Comparison of ENCODE assay signal across 14 cellular contexts in genomic region chr15:39641187-39641889, GRCh38.
DNase-seq lines count a peak whose midpoint lies in the region; ATAC-seq, FAIRE-seq and TF ChIP-seq lines count a peak whose summit lies in the region.
"Had no signal": no experiment of that assay in that cellular context is flagged by ENCODE, and none has a peak within 500 bp of the region (broad histone marks: within the 10 kb centered on the region; RNA-seq: fewer than 3 reads in every experiment).

No MANE protein-coding gene starts in this region.

- no peak overlapping the region for H4K8ac ChIP-seq in H1 (ENCODE audit: extremely low read depth, insufficient read depth, low read length)

- H2AFZ ChIP-seq in H1 (ENCODE audit: low read length): no peak overlapping the region

- H3K4me2 ChIP-seq in H1 (ENCODE audit: insufficient read depth in 1 of 2, low read depth in 2 of 2, low read length in 2 of 2): no peak overlapping the region

- H3K79me2 ChIP-seq in H1 (ENCODE audit: control insufficient read depth in 1 of 2, insufficient read depth in 2 of 2, low read length in 2 of 2): no peaks in the 10 kb centered on the region

- peak; percentile 64 to 80 for ATAC-seq in activated T-cell treated with anti-CD3 and anti-CD28 coated beads, Interleukin-2, amount 50 U/mL, for 72 hours (replicated peaks in 1 of 2)
- ATAC-seq in RWPE2 (ENCODE audit: low read depth) (peak; percentile 71), HG03095 (IDR thresholded peaks at IDR 0.05; ENCODE audit: unreplicated experiment) (no peak)
- ATAC-seq: Right ventricle myocardium inferior had no signal

- H3K27me3 ChIP-seq in RWPE2 (ENCODE audit: insufficient read depth, poor library complexity, severe bottlenecking) (no peaks in the 10 kb centered on the region), H1 (replicated peaks in 1 of 4; ENCODE audit: control insufficient read depth in 3 of 4, extremely low read depth in 1 of 4, insufficient read depth in 3 of 4, low read length in 3 of 4) (no peaks in the 10 kb centered on the region)

- H2AK5ac ChIP-seq in H1 (ENCODE audit: low read depth, low read length): no peak overlapping the region

- H3K36me3 ChIP-seq in RWPE2 (ENCODE audit: low read depth) (no peaks in the 10 kb centered on the region), H1 (ENCODE audit: control insufficient read depth in 2 of 4, insufficient read depth in 4 of 4, low read length in 3 of 4) (no peaks in the 10 kb centered on the region)

- H3K14ac ChIP-seq in H1 (ENCODE audit: insufficient read length): no peak overlapping the region

- no peak overlapping the region for H2BK120ac ChIP-seq in H1 (replicated peaks; ENCODE audit: low read depth, low read length)

- H2BK5ac ChIP-seq in H1 (ENCODE audit: low read depth, low read length): no peak overlapping the region

- H3K4me3 ChIP-seq in RWPE2 (ENCODE audit: severe bottlenecking) (no peak overlapping the region), H1 (ENCODE audit: extremely low read depth in 1 of 4, insufficient read depth in 2 of 4, low read depth in 3 of 4, low read length in 4 of 4) (no peak overlapping the region)

- no peak overlapping the region for H3K9ac ChIP-seq in H1 (replicated peaks in 1 of 4; ENCODE audit: extremely low read depth in 1 of 4, low read depth in 3 of 4, low read length in 3 of 4)

- no peak for TF ChIP-seq POLR2A in H1 (IDR thresholded peaks at IDR 0.05; ENCODE audit: control extremely low read depth in 1 of 2, low read depth in 2 of 2, low read length in 2 of 2)

- TF ChIP-seq EP300 in H1 (IDR thresholded peaks at IDR 0.05; ENCODE audit: borderline replicate concordance in 1 of 2, low read depth in 2 of 2, low read length in 2 of 2): no peak

- CTCF ChIA-PET in H1 (lab: Charles Lee; ENCODE audit: partially characterized antibody): interaction anchor here (0.6 to 1.8 kb wide), 11 partner anchors 9 to 563 kb away, joined by 3 to 6 read pairs (median 3); no protein-coding TSS in a partner anchor

- no peak overlapping the region for H3K23ac ChIP-seq in H1 (ENCODE audit: insufficient read length)

- H2BK12ac ChIP-seq in H1 (ENCODE audit: low read depth, low read length): no peak overlapping the region

- no peaks in the 10 kb centered on the region for H3K36me3 Mint-ChIP-seq in activated T-cell treated with anti-CD3 and anti-CD28 coated beads, Interleukin-2, amount 50 U/mL, for 72 hours (ENCODE audit: insufficient read depth in 2 of 2)
- H3K36me3 Mint-ChIP-seq in stimulated activated naive CD8-positive, alpha-beta T cell treated with anti-CD3 and anti-CD28 coated beads, Interleukin-15, Interleukin-2, amounts not matched to agents 100 ng/mL and 50 ng/mL, for 24 hours (ENCODE audit: low read depth): no peaks in the 10 kb centered on the region
- H3K36me3 Mint-ChIP-seq: activated naive CD8-positive, alpha-beta T cell treated with anti-CD3 and anti-CD28 coated beads, Interleukin-2, amount 10 ng/mL, durations not matched to agents 7 days and 5 days; natural killer cell had no signal

- H3K18ac ChIP-seq in H1 (ENCODE audit: extremely low read depth, low read length): no peak overlapping the region

- H3K4me3 Mint-ChIP-seq in activated T-cell treated with anti-CD3 and anti-CD28 coated beads, Interleukin-2, amount 50 U/mL, for 72 hours: peak overlapping the region; percentile 2 to 45
- peak overlapping the region; percentile 14 for H3K4me3 Mint-ChIP-seq in stimulated activated naive CD8-positive, alpha-beta T cell treated with anti-CD3 and anti-CD28 coated beads, Interleukin-15, Interleukin-2, amounts not matched to agents 100 ng/mL and 50 ng/mL, for 24 hours
- H3K4me3 Mint-ChIP-seq: activated naive CD8-positive, alpha-beta T cell treated with anti-CD3 and anti-CD28 coated beads, Interleukin-2, amount 10 ng/mL, durations not matched to agents 7 days and 5 days; natural killer cell had no signal

- no peak overlapping the region for H3K4ac ChIP-seq in H1 (replicated peaks; ENCODE audit: insufficient read length, low read depth, low read length)

- 89% methylated on average over 11 of the region's 11 CpGs; no CpG with 5 or more reads in 1 of the 2 experiments for WGBS in H1 (ENCODE audit: extremely low coverage in 1 of 2, insufficient coverage in 1 of 2, insufficient read length in 1 of 2, insufficient replicate concordance in 2 of 2, low coverage in 1 of 2, low lambda C conversion rate in 2 of 2, missing lambda C conversion rate in 1 of 2), 2 experiments

- peak overlapping the region; percentile 36 for H3K27ac Mint-ChIP-seq in activated T-cell treated with anti-CD3 and anti-CD28 coated beads, Interleukin-2, amount 50 U/mL, for 72 hours
- H3K27ac Mint-ChIP-seq in stimulated activated naive CD8-positive, alpha-beta T cell treated with anti-CD3 and anti-CD28 coated beads, Interleukin-15, Interleukin-2, amounts not matched to agents 100 ng/mL and 50 ng/mL, for 24 hours: peak overlapping the region; percentile 61
- H3K27ac Mint-ChIP-seq: activated naive CD8-positive, alpha-beta T cell treated with anti-CD3 and anti-CD28 coated beads, Interleukin-2, amount 10 ng/mL, durations not matched to agents 7 days and 5 days; natural killer cell had no signal

- H4K91ac ChIP-seq in H1 (replicated peaks; ENCODE audit: insufficient read length, low read length): no peak overlapping the region

- H4K20me1 ChIP-seq in H1 (replicated peaks in 1 of 2; ENCODE audit: control insufficient read depth in 1 of 2, insufficient read depth in 2 of 2, low read length in 2 of 2): no peaks in the 10 kb centered on the region

- no peaks in the 10 kb centered on the region for H3K23me2 ChIP-seq in H1 (ENCODE audit: low read depth, low read length)

- H3K4me1 Mint-ChIP-seq in activated T-cell treated with anti-CD3 and anti-CD28 coated beads, Interleukin-2, amount 50 U/mL, for 72 hours (ENCODE audit: low read depth): peaks cover 40% of the 10 kb centered on the region
- H3K4me1 Mint-ChIP-seq in stimulated activated naive CD8-positive, alpha-beta T cell treated with anti-CD3 and anti-CD28 coated beads, Interleukin-15, Interleukin-2, amounts not matched to agents 100 ng/mL and 50 ng/mL, for 24 hours (ENCODE audit: low read depth): peaks cover 49% of the 10 kb centered on the region
- H3K4me1 Mint-ChIP-seq: activated naive CD8-positive, alpha-beta T cell treated with anti-CD3 and anti-CD28 coated beads, Interleukin-2, amount 10 ng/mL, durations not matched to agents 7 days and 5 days had no signal

- TF ChIP-seq CTCF in RWPE2 (IDR thresholded peaks at IDR 0.05; ENCODE audit: poor library complexity, severe bottlenecking) (no peak), H1 (IDR thresholded peaks at IDR 0.05; ENCODE audit: control extremely low read depth in 1 of 3, insufficient read depth in 1 of 3, low read depth in 1 of 3, low read length in 3 of 3) (peak in 1 of 3 experiments; percentile 15; a peak in 1 of 4 replicates)

- no peak for DNase-seq in activated T-cell treated with anti-CD3 and anti-CD28 coated beads, Interleukin-2, amount 50 U/mL, for 72 hours
- DNase-seq in activated T-cell treated with anti-CD3 and anti-CD28 coated beads for 4 hours (no peak), RWPE2 (ENCODE audit: low spot score) (no peak), H1 (ENCODE audit: low read depth in 1 of 2, low spot score in 2 of 2) (no peak), kidney tubule cell (ENCODE audit: low spot score) (no peak)
- no peak for DNase-seq in stimulated activated CD4-positive, alpha-beta T cell treated with anti-CD3 and anti-CD28 coated beads, Interleukin-4, amount 100 ng/mL, for 1 hour
- DNase-seq: ACHN; activated CD4-positive, alpha-beta T cell treated with anti-CD3 and anti-CD28 coated beads for 1 hour; activated naive CD8-positive, alpha-beta T cell treated with anti-CD3 and anti-CD28 coated beads, Interleukin-2, amount 10 ng/mL, durations not matched to agents 7 days and 5 days; natural killer cell; NCI-H1417 treated with DMSO at 0.1 percent for 48 hours had no signal

- H4K5ac ChIP-seq in H1 (ENCODE audit: insufficient read length, low read depth, low read length): no peak overlapping the region

- no peaks in the 10 kb centered on the region for H3K9me3 Mint-ChIP-seq in activated T-cell treated with anti-CD3 and anti-CD28 coated beads, Interleukin-2, amount 50 U/mL, for 72 hours
- peaks cover 5% of the 10 kb centered on the region for H3K9me3 Mint-ChIP-seq in stimulated activated naive CD8-positive, alpha-beta T cell treated with anti-CD3 and anti-CD28 coated beads, Interleukin-15, Interleukin-2, amounts not matched to agents 100 ng/mL and 50 ng/mL, for 24 hours
- H3K9me3 Mint-ChIP-seq: activated naive CD8-positive, alpha-beta T cell treated with anti-CD3 and anti-CD28 coated beads, Interleukin-2, amount 10 ng/mL, durations not matched to agents 7 days and 5 days; natural killer cell had no signal

- peaks cover 28% of the 10 kb centered on the region for H3K4me1 ChIP-seq in RWPE2 (ENCODE audit: insufficient read depth, poor library complexity, severe bottlenecking)
- peaks cover 0 to 7% (median 3%) of the 10 kb centered on the region in 4 experiments; a peak in 4 of 7 replicates for H3K4me1 ChIP-seq in H1 (replicated peaks in 1 of 4; ENCODE audit: control insufficient read depth in 3 of 4, insufficient read depth in 4 of 4, low read length in 3 of 4)

- POLR2A ChIA-PET in H1 (lab: Charles Lee; ENCODE audit: partially characterized antibody): interaction anchor here (1.0 kb wide), 1 partner anchor 60 kb away, joined by 3 read pairs; the partner anchor contains the start of gene THBS1

- FAIRE-seq in H1 (lab: Jason Lieb, UNC): peak; percentile 78

- H3K27me3 Mint-ChIP-seq in activated T-cell treated with anti-CD3 and anti-CD28 coated beads, Interleukin-2, amount 50 U/mL, for 72 hours (ENCODE audit: low read depth): peaks cover 22% of the 10 kb centered on the region
- H3K27me3 Mint-ChIP-seq in stimulated activated naive CD8-positive, alpha-beta T cell treated with anti-CD3 and anti-CD28 coated beads, Interleukin-15, Interleukin-2, amounts not matched to agents 100 ng/mL and 50 ng/mL, for 24 hours: peaks cover 9% of the 10 kb centered on the region

- H2BK20ac ChIP-seq in H1 (ENCODE audit: low read length): no peak overlapping the region

- no peaks in the 10 kb centered on the region for H3K79me1 ChIP-seq in H1 (ENCODE audit: low read depth, low read length)

- no peak overlapping the region for H3K56ac ChIP-seq in H1 (replicated peaks; ENCODE audit: insufficient read length, low read depth, low read length)

- H3K9me3 ChIP-seq in RWPE2 (ENCODE audit: severe bottlenecking): no peaks in the 10 kb centered on the region
- no peaks in the 10 kb centered on the region for H3K9me3 ChIP-seq in H1 (ENCODE audit: insufficient read depth in 2 of 2, low read depth in 1 of 2, low read length in 1 of 2)

- H3K27ac ChIP-seq in RWPE2 (ENCODE audit: poor library complexity, severe bottlenecking) (peak overlapping the region; percentile 92), H1 (ENCODE audit: low read depth, low read length) (no peak overlapping the region)

- no peak overlapping the region for H2BK15ac ChIP-seq in H1 (ENCODE audit: low read length)

- 0 out of 4 replicates have a peak, but pooled peaks of 1 of the 2 experiments have one; percentile 1 for TF ChIP-seq RAD21 in H1 (IDR thresholded peaks at IDR 0.05 in 1 of 2, conservative IDR thresholded peaks at IDR 0.05 in 1 of 2; ENCODE audit: low read depth in 2 of 2, low read length in 2 of 2)

TF ChIP-seq in H1, 55 proteins besides CTCF, POLR2A, EP300 and RAD21:
- no peak for TF ChIP-seq SP1 (IDR thresholded peaks at IDR 0.05; ENCODE audit: low read depth, low read length)
